Comparison of ENCODE assay signal across 19 cellular contexts in genomic region chr10:122422266-122422980, GRCh38. TPM values are rescaled to one million over a fixed set of nuclear protein-coding genes. Genes with fewer than 3 reads are reported as not detected.
DNase-seq lines count a peak whose midpoint lies in the region; ATAC-seq and TF ChIP-seq lines count a peak whose summit lies in the region.
"Had no signal": no experiment of that assay in that cellular context is flagged by ENCODE, and none has a peak within 500 bp of the region (broad histone marks: within the 10 kb centered on the region; RNA-seq: fewer than 3 reads in every experiment).

No MANE protein-coding gene starts in this region.

- no peak overlapping the region for H3K4me3 ChIP-seq in RWPE2 (ENCODE audit: severe bottlenecking)
- H3K4me3 ChIP-seq in sigmoid colon: no peak overlapping the region
- H3K4me3 ChIP-seq in Karpas-422 (ENCODE audit: low read length): no peak overlapping the region
- H3K4me3 ChIP-seq: right atrium auricular region, transverse colon had no signal

- peaks cover 71% of the 10 kb centered on the region for H3K36me3 ChIP-seq in RWPE2 (ENCODE audit: low read depth)
- H3K36me3 ChIP-seq in sigmoid colon: peaks cover 0 to 20% (median 0%) of the 10 kb centered on the region in 4 donors
- no peaks in the 10 kb centered on the region for H3K36me3 ChIP-seq in Karpas-422 (ENCODE audit: insufficient read depth, low read length)

- H3K4me2 ChIP-seq in Karpas-422 (ENCODE audit: low read depth, low read length, poor library complexity, severe bottlenecking): no peak overlapping the region

- 67 to 86% methylated on average over 5 of the region's 5 CpGs for whole genome bisulfite sequencing in sigmoid colon, 2 donors

- no peaks in the 10 kb centered on the region for H3K9me2 ChIP-seq in Karpas-422 (replicated peaks; ENCODE audit: insufficient read depth, low read length)

- peak; percentile 28 for DNase-seq in activated CD8-positive, alpha-beta memory T cell treated with anti-CD3 and anti-CD28 coated beads, Interleukin-2, amount 50 U/mL, for 4 hours
- DNase-seq in activated CD8-positive, alpha-beta memory T cell treated with anti-CD3 and anti-CD28 coated beads for 24 hours: no peak
- DNase-seq in RWPE2 (ENCODE audit: low spot score) (no peak), epithelial cell of prostate (ENCODE audit: low read depth, low spot score) (no peak), sigmoid colon (no peak), Karpas-422 (no peak), DMS153 treated with DMSO at 0.1 percent for 48 hours (lab: John Stamatoyannopoulos, UW; ENCODE audit: unreplicated experiment) (no peak)
- DNase-seq: activated CD4-positive, alpha-beta T cell treated with anti-CD3 and anti-CD28 coated beads, Interleukin-2, amount 50 U/mL, for 1 hour; EL; NCI-H1694 treated with DMSO at 0.1 percent for 48 hours; NCI-H510A; SIG-M5; stimulated activated CD4-positive, alpha-beta T cell treated with anti-CD3 and anti-CD28 coated beads, Interleukin-2, amount 100 ng/mL, for 48 hours; transverse colon had no signal

- TF ChIP-seq POLR2A in sigmoid colon (IDR thresholded peaks at IDR 0.05): no peak

- H3K27me3 ChIP-seq in RWPE2 (ENCODE audit: insufficient read depth, poor library complexity, severe bottlenecking): no peaks in the 10 kb centered on the region
- no peaks in the 10 kb centered on the region for H3K27me3 ChIP-seq in sigmoid colon
- H3K27me3 ChIP-seq in Karpas-422 (ENCODE audit: low read length): no peaks in the 10 kb centered on the region
- H3K27me3 ChIP-seq: right atrium auricular region, transverse colon had no signal

- TF ChIP-seq CTCF in RWPE2 (IDR thresholded peaks at IDR 0.05; ENCODE audit: poor library complexity, severe bottlenecking): no peak
- TF ChIP-seq CTCF in sigmoid colon (IDR thresholded peaks at IDR 0.05): no peak

- H3K9me3 ChIP-seq in RWPE2 (ENCODE audit: severe bottlenecking) (no peaks in the 10 kb centered on the region), sigmoid colon (no peaks in the 10 kb centered on the region), Karpas-422 (ENCODE audit: low read length) (no peaks in the 10 kb centered on the region)
- H3K9me3 ChIP-seq: right atrium auricular region, transverse colon had no signal

- no peak overlapping the region for H3K9ac ChIP-seq in Karpas-422 (ENCODE audit: low read length)

- H3K79me2 ChIP-seq in Karpas-422 (ENCODE audit: low read length): no peaks in the 10 kb centered on the region

- no peak for TF ChIP-seq EP300 in sigmoid colon (IDR thresholded peaks at IDR 0.05)

- intact Hi-C loops in sigmoid colon (cut with DNase I): no loop called here

- H4K20me1 ChIP-seq in Karpas-422 (ENCODE audit: insufficient read depth, low read depth, low read length): no peaks in the 10 kb centered on the region

- H3K27ac ChIP-seq in RWPE2 (ENCODE audit: poor library complexity, severe bottlenecking) (peak overlapping the region; percentile 86), epithelial cell of prostate (peak overlapping the region; percentile 94), sigmoid colon (peak overlapping the region in 3 of 4 donors; percentile 8 to 68 (median 60)), Karpas-422 (ENCODE audit: low read length) (no peak overlapping the region)

- no peak overlapping the region for H2AFZ ChIP-seq in Karpas-422 (ENCODE audit: low read length)

- H3K4me1 ChIP-seq in RWPE2 (ENCODE audit: insufficient read depth, poor library complexity, severe bottlenecking): peaks cover 25% of the 10 kb centered on the region
- H3K4me1 ChIP-seq in sigmoid colon: peaks cover 0 to 72% (median 44%) of the 10 kb centered on the region in 4 donors
- H3K4me1 ChIP-seq in Karpas-422 (ENCODE audit: low read length): no peaks in the 10 kb centered on the region

- ATAC-seq in RWPE2 (ENCODE audit: low read depth) (no peak), HG02763 (IDR thresholded peaks at IDR 0.05; ENCODE audit: unreplicated experiment) (no peak)

RNA-seq across cellular contexts. Expression of gene ARMS2, which starts 32.0 kb away (rescaled TPM):
- 1 to 10 TPM in 1 of 4 donors, not detected in 3; 1.1 TPM for total RNA-seq in sigmoid colon
- polyA plus RNA-seq in sigmoid colon: not detected
- total RNA-seq in Karpas-422 (2014; rRNA removed; shearing (Covaris generic); ENCODE audit: low replicate concordance): not detected in 2 replicates
- total RNA-seq: frontal cortex, H1, HT-29, right atrium auricular region, transverse colon had no signal
- polyA plus RNA-seq: H1 had no signal

RNA-seq across cellular contexts. Expression of gene HTRA1, which starts 38.9 kb away (rescaled TPM):
- 100 to 1,000 TPM; 119 to 162 (median 127) TPM for total RNA-seq in sigmoid colon
- polyA plus RNA-seq in sigmoid colon: 10 to 100 TPM; 22.7 to 43.8 (median 36.0) TPM
- total RNA-seq in Karpas-422 (2014; rRNA removed; shearing (Covaris generic); ENCODE audit: low replicate concordance): not detected in 2 replicates
- total RNA-seq: HT-29 had no signal

RNA-seq across cellular contexts. Expression of gene PLEKHA1, which starts 47.9 kb away (rescaled TPM):
- 10 to 100 TPM; 34.1 to 53.2 (median 50.4) TPM for total RNA-seq in sigmoid colon
- 10 to 100 TPM; 20.9 to 38.4 (median 22.8) TPM for polyA plus RNA-seq in sigmoid colon
- 1.0 and 7.3 TPM in 2 replicates for total RNA-seq in Karpas-422 (2014; rRNA removed; shearing (Covaris generic); ENCODE audit: low replicate concordance)

Comparison
In these comparisons a context has a peak if more than half of its experiments do, and no peak if none do; other contexts are left out.
1. RNA of gene HTRA1, which starts 38.9 kb away (total RNA-seq): 119 to 162 TPM in sigmoid colon; not detected in Karpas-422; every median in the first group is over 100 times any median in the second.